In the genomic region with DNA sequence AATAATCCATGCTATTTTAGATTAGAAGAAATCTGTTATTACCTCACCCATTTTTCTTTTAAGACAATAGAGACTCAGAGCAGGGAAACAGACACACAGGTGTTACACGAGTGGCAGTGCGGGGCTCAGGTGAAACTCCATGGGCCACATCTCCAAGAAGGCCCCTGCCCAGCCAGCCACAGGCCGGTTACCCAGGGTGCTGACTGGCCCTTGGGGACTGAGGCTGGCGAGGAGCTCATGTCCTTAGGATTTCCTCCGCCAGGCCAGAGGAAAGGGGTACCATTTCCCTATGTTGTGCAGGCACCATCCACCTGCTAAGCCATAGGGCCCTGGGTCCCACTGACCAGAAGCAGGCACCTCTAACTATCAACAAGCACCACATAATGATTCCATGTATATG, we compare ENCODE assay signal across 24 cellular contexts. TPM values are rescaled to one million over a fixed set of nuclear protein-coding genes. Genes with fewer than 3 reads are reported as not detected.
A peak's percentile ranks its signal among the peaks of the same experiment; 100 is the strongest.
DNase-seq lines count a peak whose midpoint lies in the region; ATAC-seq, FAIRE-seq and TF ChIP-seq lines count a peak whose summit lies in the region.
"Had no signal": no experiment of that assay in that cellular context is flagged by ENCODE, and none has a peak within 500 bp of the region (broad histone marks: within the 10 kb centered on the region; RNA-seq: fewer than 3 reads in every experiment).

No MANE protein-coding gene starts in this region.

- DNase-seq in mesenchymal stem cell: no peak
- peak; percentile 46 for DNase-seq in osteoblast (ENCODE audit: insufficient read length, low spot score, missing footprints)
- DNase-seq in adrenal gland: no peak
- no peak for DNase-seq in HTR-8/SVneo (ENCODE audit: insufficient read length, low spot score)
- DNase-seq: CD4-positive, alpha-beta T cell; CD8-positive, alpha-beta memory T cell; DMS 273 treated with DMSO at 0.1 percent for 48 hours; DMS79; EL; GDM1; GM23248 had no signal

- no peak overlapping the region for H3K4me3 ChIP-seq in BLaER1
- H3K4me3 ChIP-seq in HEK293 (ENCODE audit: low read depth, low read length): no peak overlapping the region
- no peak overlapping the region for H3K4me3 ChIP-seq in mesenchymal stem cell (ENCODE audit: insufficient read depth in 1 of 2, low read depth in 1 of 2, low read length in 2 of 2)
- no peak overlapping the region for H3K4me3 ChIP-seq in osteoblast (ENCODE audit: insufficient read depth, low read length)
- H3K4me3 ChIP-seq in adrenal gland: no peak overlapping the region
- H3K4me3 ChIP-seq: BLaER1 treated with 17β-estradiol and CSF1 and Interleukin-3, amounts not matched to agents 10 nM and 100 nM; GM12878; GM23248; HAP-1 had no signal

- no peak overlapping the region for H3K4ac ChIP-seq in mesenchymal stem cell (ENCODE audit: low read depth in 1 of 2, low read length in 2 of 2)

- no peak overlapping the region for H3K23ac ChIP-seq in mesenchymal stem cell (ENCODE audit: low read length in 2 of 2)

- H3K4me2 ChIP-seq in BLaER1 (no peak overlapping the region), mesenchymal stem cell (ENCODE audit: low read length, poor library complexity, severe bottlenecking) (no peak overlapping the region), osteoblast (ENCODE audit: insufficient read depth, low read length) (no peak overlapping the region)
- H3K4me2 ChIP-seq: BLaER1 treated with 17β-estradiol and CSF1 and Interleukin-3, amounts not matched to agents 10 nM and 100 nM had no signal

- H4K91ac ChIP-seq in mesenchymal stem cell (ENCODE audit: low read length): peak overlapping the region; percentile 72

- H3K9me3 ChIP-seq in BLaER1 (peaks cover 6% of the 10 kb centered on the region), HEK293 (ENCODE audit: control insufficient read depth, insufficient read depth, low read depth, low read length) (no peaks in the 10 kb centered on the region), mesenchymal stem cell (ENCODE audit: control insufficient read depth, low read length) (no peaks in the 10 kb centered on the region), osteoblast (ENCODE audit: low read depth, low read length) (no peaks in the 10 kb centered on the region), adrenal gland (replicated peaks in 1 of 3) (no peaks in the 10 kb centered on the region)
- H3K9me3 ChIP-seq: HAP-1 had no signal

- 95% methylated on average over 5 of the region's 5 CpGs for WGBS in mesenchymal stem cell
- 94 to 100% (median 95%) methylated on average over 5 of the region's 5 CpGs for WGBS in adrenal gland, 4 donors

- no peak overlapping the region for H4K8ac ChIP-seq in mesenchymal stem cell (ENCODE audit: low read length)

- H3K9ac ChIP-seq in BLaER1: peak overlapping the region; percentile 34; the same call in 1 of the 2 replicates
- no peak overlapping the region for H3K9ac ChIP-seq in mesenchymal stem cell (ENCODE audit: low read length)
- H3K9ac ChIP-seq: GM23248 had no signal

- FAIRE-seq in HTR-8/SVneo (lab: Jason Lieb, UNC): no peak
- FAIRE-seq: A204.1, D721Med, GM12878, GM18507, H54 had no signal

- no peak overlapping the region for H2BK12ac ChIP-seq in mesenchymal stem cell (ENCODE audit: low read length in 2 of 2)

- no peak overlapping the region for H2BK120ac ChIP-seq in mesenchymal stem cell (ENCODE audit: low read depth, low read length)

- ATAC-seq in HG03378 (IDR thresholded peaks at IDR 0.05; ENCODE audit: unreplicated experiment) (no peak), HG03342 (IDR thresholded peaks at IDR 0.05; ENCODE audit: unreplicated experiment) (no peak)
- ATAC-seq: GM12878 had no signal

- peaks cover 9% of the 10 kb centered on the region for H3K4me1 ChIP-seq in BLaER1
- no peaks in the 10 kb centered on the region for H3K4me1 ChIP-seq in HEK293 (ENCODE audit: control insufficient read depth, insufficient read depth, low read length)
- peaks cover 10% of the 10 kb centered on the region for H3K4me1 ChIP-seq in mesenchymal stem cell (ENCODE audit: control insufficient read depth, insufficient read depth, low read depth, low read length)
- H3K4me1 ChIP-seq in osteoblast (ENCODE audit: insufficient read depth, low read length): no peaks in the 10 kb centered on the region
- H3K4me1 ChIP-seq in adrenal gland (replicated peaks in 1 of 2): peaks cover 13 to 14% of the 10 kb centered on the region in 2 donors
- H3K4me1 ChIP-seq: HAP-1 had no signal

- H3K27ac ChIP-seq in BLaER1 (no peak overlapping the region), HEK293 (ENCODE audit: extremely low read depth, low read depth, low read length) (peak overlapping the region; percentile 22; the same call in 1 of the 2 replicates), mesenchymal stem cell (ENCODE audit: low read length, poor library complexity, severe bottlenecking) (no peak overlapping the region), osteoblast (ENCODE audit: low read depth, low read length) (no peak overlapping the region), adrenal gland (no peak overlapping the region)
- H3K27ac ChIP-seq: 22Rv1; BLaER1 treated with 17β-estradiol and CSF1 and Interleukin-3, amounts not matched to agents 10 nM and 100 nM; GM23248 had no signal

- no peak overlapping the region for H2AK5ac ChIP-seq in mesenchymal stem cell (ENCODE audit: low read length, severe bottlenecking)

- no peak for TF ChIP-seq POLR2A in adrenal gland (IDR thresholded peaks at IDR 0.05)

- CTCF ChIA-PET in HEK293 (lab: Yijun Ruan, JAX): interaction anchor here (0.6 to 1.6 kb wide), 3 partner anchors 30 to 83 kb away, joined by 3 to 13 read pairs (median 3); no protein-coding TSS in a partner anchor

- peaks cover 24% of the 10 kb centered on the region; the same call in 1 of the 2 replicates for H4K20me1 ChIP-seq in BLaER1
- no peaks in the 10 kb centered on the region for H4K20me1 ChIP-seq in osteoblast (ENCODE audit: insufficient read depth, low read length)

- no peak overlapping the region for H3K18ac ChIP-seq in mesenchymal stem cell (ENCODE audit: low read depth in 1 of 2, low read length in 2 of 2)

- H2BK15ac ChIP-seq in mesenchymal stem cell (ENCODE audit: low read depth, poor library complexity, severe bottlenecking): no peak overlapping the region

- intact Hi-C loops in adrenal gland (cut with DNase I): no loop called here

- H3K27me3 ChIP-seq in BLaER1 (no peaks in the 10 kb centered on the region), mesenchymal stem cell (ENCODE audit: control insufficient read depth in 1 of 2, insufficient read depth in 1 of 2, low read length in 2 of 2) (no peaks in the 10 kb centered on the region), osteoblast (ENCODE audit: insufficient read depth, low read length) (no peaks in the 10 kb centered on the region), adrenal gland (no peaks in the 10 kb centered on the region)
- H3K27me3 ChIP-seq: BLaER1 treated with 17β-estradiol and CSF1 and Interleukin-3, amounts not matched to agents 10 nM and 100 nM had no signal

- H3K79me1 ChIP-seq in mesenchymal stem cell (replicated peaks; ENCODE audit: low read length, poor library complexity, severe bottlenecking): peaks cover 23% of the 10 kb centered on the region

- TF ChIP-seq CTCF in HEK293 (tag by site-specific recombination; IDR thresholded peaks at IDR 0.05) (no peak), osteoblast (IDR thresholded peaks at IDR 0.05; ENCODE audit: extremely low read depth, low read depth, low read length) (no peak), adrenal gland (IDR thresholded peaks at IDR 0.05) (no peak)

- POLR2A ChIA-PET in HEK293 (lab: Yijun Ruan, JAX): interaction anchor here (0.7 to 5.3 kb wide), 2 partner anchors 10 to 24 kb away, joined by 3 to 36 read pairs; a partner anchor contains a TSS

- no peak overlapping the region for H2BK5ac ChIP-seq in mesenchymal stem cell (ENCODE audit: low read depth, low read length, poor library complexity, severe bottlenecking)

- no peak overlapping the region for H3K14ac ChIP-seq in mesenchymal stem cell (ENCODE audit: low read length in 2 of 2)

- H3K79me2 ChIP-seq in osteoblast (ENCODE audit: insufficient read depth, low read length): peaks cover 26% of the 10 kb centered on the region

- H3K36me3 ChIP-seq in BLaER1: peaks cover 89% of the 10 kb centered on the region
- H3K36me3 ChIP-seq in HEK293 (ENCODE audit: control insufficient read depth in 2 of 2, insufficient read depth in 1 of 2, low read length in 2 of 2): peaks cover 73 to 88% of the 10 kb centered on the region in 2 experiments
- peaks cover 39 to 41% of the 10 kb centered on the region in 2 experiments for H3K36me3 ChIP-seq in mesenchymal stem cell (ENCODE audit: control insufficient read depth in 1 of 2, insufficient read depth in 2 of 2, low read depth in 1 of 2, low read length in 2 of 2)
- H3K36me3 ChIP-seq in osteoblast (ENCODE audit: insufficient read depth, low read length): peaks cover 8% of the 10 kb centered on the region
- H3K36me3 ChIP-seq in adrenal gland (replicated peaks in 1 of 2): peaks cover 0 to 29% of the 10 kb centered on the region in 2 donors

- H2AFZ ChIP-seq in mesenchymal stem cell (ENCODE audit: low read depth, low read length): no peak overlapping the region
- no peak overlapping the region for H2AFZ ChIP-seq in osteoblast (ENCODE audit: low read length)
- H2AFZ ChIP-seq: GM23248 had no signal

TF ChIP-seq in HEK293, 187 proteins besides CTCF, POLR2A, EP300 and RAD21 (continues in another document):
- TF ChIP-seq ZNF274 (IDR thresholded peaks at IDR 0.05; ENCODE audit: low read length): no peak
- TF ChIP-seq ZNF274 (tag by site-specific recombination; IDR thresholded peaks at IDR 0.05; ENCODE audit: borderline replicate concordance): no peak
- no peak for TF ChIP-seq ZNF155 (tag by site-specific recombination; IDR thresholded peaks at IDR 0.05)
- TF ChIP-seq ZNF266 (tag by site-specific recombination; IDR thresholded peaks at IDR 0.05; ENCODE audit: low read depth): no peak

RNA-seq across cellular contexts. Expression of a gene that starts 10.6 kb away (rescaled TPM):
- 12.7 TPM for polyA plus RNA-seq in mesenchymal stem cell (2013, experiment 1 of 2)
- 12.8 TPM for polyA plus RNA-seq in mesenchymal stem cell (2013, experiment 2 of 2)
- total RNA-seq in osteoblast: 3.6 and 7.7 TPM in 2 replicates
- total RNA-seq in adrenal gland: 10 to 100 TPM; 10.9 to 18.2 (median 14.6) TPM
- polyA plus RNA-seq in adrenal gland: 10 to 100 TPM in 2 of 3 donors, 1 to 10 TPM in 1; 7.7 to 20.9 (median 17.5) TPM

RNA-seq across cellular contexts. Expression of a gene that starts 10.9 kb away (rescaled TPM):
- 586 TPM for polyA plus RNA-seq in mesenchymal stem cell (2013, experiment 1 of 2)
- 580 TPM for polyA plus RNA-seq in mesenchymal stem cell (2013, experiment 2 of 2)
- total RNA-seq in osteoblast: 136 and 239 TPM in 2 replicates
- total RNA-seq in adrenal gland: 1,000 to 10,000 TPM in 1 of 8 donors, 100 to 1,000 TPM in 7; 329 to 1,019 (median 476) TPM
- polyA plus RNA-seq in adrenal gland: 100 to 1,000 TPM; 170 to 374 (median 280) TPM

RNA-seq across cellular contexts. Expression of a gene that starts 52.4 kb away (rescaled TPM):
- 0.29 TPM for polyA plus RNA-seq in mesenchymal stem cell (2013, experiment 1 of 2)
- polyA plus RNA-seq in mesenchymal stem cell (2013, experiment 2 of 2): 0.25 TPM
- total RNA-seq in osteoblast: 0.29 and 0.36 TPM in 2 replicates
- under 1 TPM in 6 of 8 donors, not detected in 2; 0.11 to 0.34 (median 0.23) TPM for total RNA-seq in adrenal gland
- polyA plus RNA-seq in adrenal gland: under 1 TPM in 2 of 3 donors, not detected in 1; 0.20 to 0.24 TPM
- total RNA-seq: CD8-positive, alpha-beta memory T cell had no signal
- polyA plus RNA-seq: CD14-positive monocyte; CD8-positive, alpha-beta memory T cell had no signal

RNA-seq across cellular contexts. Expression of a gene that starts 52.4 kb away (rescaled TPM):
- 112 TPM for polyA plus RNA-seq in mesenchymal stem cell (2013, experiment 1 of 2)
- polyA plus RNA-seq in mesenchymal stem cell (2013, experiment 2 of 2): 106 TPM
- total RNA-seq in osteoblast: 115 and 118 TPM in 2 replicates
- total RNA-seq in adrenal gland: 100 to 1,000 TPM in 5 of 8 donors, 10 to 100 TPM in 3; 49.2 to 195 (median 128) TPM
- 100 to 1,000 TPM in 2 of 3 donors, 10 to 100 TPM in 1; 72.9 to 123 (median 107) TPM for polyA plus RNA-seq in adrenal gland
